Comparison of ENCODE assay signal across 2 cellular contexts in the genomic region with DNA sequence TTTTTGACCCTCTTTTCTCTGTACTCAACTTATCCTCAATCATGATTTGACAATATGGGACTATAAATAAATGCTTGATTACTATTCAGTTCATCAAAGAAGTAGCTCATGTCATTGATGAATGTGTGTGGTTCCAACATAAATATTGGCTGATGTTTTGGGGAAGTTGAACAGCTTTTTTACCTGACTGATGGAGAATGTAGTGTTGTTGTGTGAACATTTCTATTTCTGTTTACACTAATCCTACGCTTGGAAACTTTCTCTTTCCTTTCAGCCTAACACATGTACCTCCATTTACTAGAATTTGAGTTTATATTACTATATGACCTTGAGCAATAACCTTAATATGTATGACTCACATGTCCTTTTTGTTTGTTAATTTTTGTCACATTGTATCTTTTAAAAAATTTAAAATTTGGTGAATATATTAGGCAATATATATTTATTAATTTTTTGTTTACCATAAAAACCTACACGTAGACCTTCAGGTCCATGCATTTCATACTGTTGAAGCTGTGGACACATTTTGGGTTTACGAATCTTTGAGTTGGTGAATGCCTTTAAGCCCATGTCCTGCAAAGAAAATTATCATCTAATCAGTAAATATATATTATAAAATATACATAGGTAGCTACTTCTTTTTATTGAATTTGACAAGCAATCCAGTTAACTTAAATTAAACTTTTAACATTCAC.
TF ChIP-seq lines count a peak whose summit lies in the region.

No MANE protein-coding gene starts in this region.

TF ChIP-seq in A549, 52 proteins besides CTCF, POLR2A, EP300 and RAD21:
- no peak for TF ChIP-seq TFCP2L1 (CRISPR knock-in tag; IDR thresholded peaks at IDR 0.05)
- TF ChIP-seq CHD2 (IDR thresholded peaks at IDR 0.05; ENCODE audit: low read length, partially characterized antibody) = no peak
- TF ChIP-seq PBX3 (IDR thresholded peaks at IDR 0.05) = no peak
- no peak for TF ChIP-seq NFE2L2 (conservative IDR thresholded peaks at IDR 0.05; ENCODE audit: low read length)
- no peak for TF ChIP-seq RNF2 (IDR thresholded peaks at IDR 0.05; ENCODE audit: borderline replicate concordance, low read depth)
TF ChIP-seq in A549: peak in this region for 0.

TF ChIP-seq in HepG2, 621 proteins besides CTCF, POLR2A, EP300 and RAD21:
- no peak for TF ChIP-seq ZNF776 (CRISPR knock-in tag; IDR thresholded peaks at IDR 0.05)
- TF ChIP-seq HNRNPL (IDR thresholded peaks at IDR 0.05; ENCODE audit: low read depth, low read length) = 0 out of 2 replicates have a peak, but pooled peaks have one; percentile 30
- no peak for TF ChIP-seq ZNF34 (CRISPR knock-in tag; IDR thresholded peaks at IDR 0.05; ENCODE audit: borderline replicate concordance)
- TF ChIP-seq ONECUT2 (CRISPR knock-in tag; IDR thresholded peaks at IDR 0.05) = no peak
- no peak for TF ChIP-seq FOXO1 (CRISPR knock-in tag; IDR thresholded peaks at IDR 0.05)
- peak; percentile 38; the same call in 1 of the 2 replicates for TF ChIP-seq POLR2AphosphoS5 (IDR thresholded peaks at IDR 0.05; ENCODE audit: low read depth, low read length)
- TF ChIP-seq AFF4 (CRISPR knock-in tag; IDR thresholded peaks at IDR 0.05) = 0 out of 2 replicates have a peak, but pooled peaks have one; percentile 38
- no peak for TF ChIP-seq FOXM1 (CRISPR knock-in tag; IDR thresholded peaks at IDR 0.05)
- no peak for TF ChIP-seq SCMH1 (CRISPR knock-in tag; IDR thresholded peaks at IDR 0.05; ENCODE audit: borderline replicate concordance)
- TF ChIP-seq, protein P1, sequence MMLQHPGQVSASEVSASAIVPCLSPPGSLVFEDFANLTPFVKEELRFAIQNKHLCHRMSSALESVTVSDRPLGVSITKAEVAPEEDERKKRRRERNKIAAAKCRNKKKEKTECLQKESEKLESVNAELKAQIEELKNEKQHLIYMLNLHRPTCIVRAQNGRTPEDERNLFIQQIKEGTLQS (CRISPR knock-in tag; IDR thresholded peaks at IDR 0.05) = no peak
- TF ChIP-seq IRF1 (CRISPR knock-in tag; IDR thresholded peaks at IDR 0.05; ENCODE audit: low read depth) = no peak
- TF ChIP-seq GTF3A (CRISPR knock-in tag; conservative IDR thresholded peaks at IDR 0.05) = no peak
- no peak for TF ChIP-seq DNMT1 (CRISPR knock-in tag; IDR thresholded peaks at IDR 0.05)
- no peak for TF ChIP-seq STAT5B (CRISPR knock-in tag; IDR thresholded peaks at IDR 0.05)
- TF ChIP-seq SSRP1 (CRISPR knock-in tag; IDR thresholded peaks at IDR 0.05) = peak; percentile 93; the same call in 1 of the 2 replicates
- TF ChIP-seq ZNF644 (CRISPR knock-in tag; IDR thresholded peaks at IDR 0.05; ENCODE audit: low read depth) = no peak
- TF ChIP-seq ZNF775 (CRISPR knock-in tag; IDR thresholded peaks at IDR 0.05; ENCODE audit: borderline replicate concordance) = no peak
- TF ChIP-seq ZNF343 (CRISPR knock-in tag; IDR thresholded peaks at IDR 0.05) = no peak
- peak; percentile 93 for TF ChIP-seq PAF1 (CRISPR knock-in tag; IDR thresholded peaks at IDR 0.05)
- TF ChIP-seq RBFOX2 (IDR thresholded peaks at IDR 0.05; ENCODE audit: low read depth, low read length) = peak; percentile 83
- peak; percentile 72 for TF ChIP-seq AGO2 (optimal IDR thresholded peaks at IDR 0.05; ENCODE audit: low read depth, low read length)
- no peak for TF ChIP-seq KDM2A (CRISPR knock-in tag; IDR thresholded peaks at IDR 0.05; ENCODE audit: borderline replicate concordance, low read depth)
- TF ChIP-seq ELF3 (CRISPR knock-in tag; IDR thresholded peaks at IDR 0.05) = no peak
- peak; percentile 69 for TF ChIP-seq SRSF4 (IDR thresholded peaks at IDR 0.05; ENCODE audit: low read depth, low read length, poor library complexity, severe bottlenecking)
- TF ChIP-seq ZNF24 (IDR thresholded peaks at IDR 0.05) = no peak
TF ChIP-seq in HepG2: peak in this region for 8.
